ENCODE assay signal across 17 cellular contexts in the genomic region with DNA sequence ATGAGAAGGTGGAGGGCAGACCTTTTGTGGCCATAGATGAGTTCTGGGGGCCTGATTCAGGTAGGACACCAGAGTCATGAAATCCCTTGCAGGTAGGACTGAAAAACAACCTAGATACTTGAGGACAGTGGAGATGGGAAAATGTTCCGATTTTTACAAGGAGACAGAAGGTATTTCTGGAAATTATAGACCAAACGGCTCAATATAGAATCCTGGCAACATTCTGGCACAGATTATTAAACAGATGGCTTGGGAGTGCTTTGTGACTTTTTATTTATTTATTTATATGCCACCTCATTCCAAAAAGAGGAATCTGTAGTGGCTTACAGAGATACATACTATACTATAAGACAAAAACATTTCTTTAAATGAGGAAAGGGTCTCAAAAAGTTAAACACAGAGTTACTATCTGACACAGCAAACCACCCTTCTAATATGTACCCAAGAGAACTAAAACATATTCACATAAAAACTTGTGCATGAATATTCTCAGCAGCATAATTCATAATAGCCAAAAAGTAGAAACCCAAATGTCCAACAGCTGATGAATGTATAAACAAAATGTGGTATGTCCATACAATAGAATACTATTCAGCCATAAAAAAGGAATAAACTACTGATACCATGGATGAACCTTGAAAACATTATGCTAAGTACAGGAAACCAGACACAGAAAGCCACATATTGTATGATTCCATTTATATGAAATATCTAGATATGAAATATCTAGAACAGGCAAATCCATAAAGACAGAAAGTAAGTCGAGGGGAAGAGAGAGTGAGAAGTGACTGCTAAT. TPM values are rescaled to one million over a fixed set of nuclear protein-coding genes. Genes with fewer than 3 reads are reported as not detected.
DNase-seq lines count a peak whose midpoint lies in the region; ATAC-seq lines count a peak whose summit lies in the region.
"Had no signal": no experiment of that assay in that cellular context is flagged by ENCODE, and none has a peak within 500 bp of the region (broad histone marks: within the 10 kb centered on the region; RNA-seq: fewer than 3 reads in every experiment).

No MANE protein-coding gene starts in this region.

- no peak for ATAC-seq in GM18861 (IDR thresholded peaks at IDR 0.05; ENCODE audit: unreplicated experiment)
- ATAC-seq: GM23338 had no signal

- DNase-seq in NCI-H2171 treated with DMSO at 0.1 percent for 48 hours (lab: John Stamatoyannopoulos, UW) (peak; percentile 52), NCI-H2171 (lab: John Stamatoyannopoulos, UW) (no peak), G401 (ENCODE audit: low spot score) (peak; percentile 94), NCI-H446 treated with DMSO at 0.1 percent for 48 hours (lab: John Stamatoyannopoulos, UW) (peak; percentile 44), cerebellum (ENCODE audit: low spot score) (peak; percentile 82), COLO829 (ENCODE audit: low spot score) (no peak), epidermal melanocyte (ENCODE audit: insufficient read length, low spot score) (no peak)
- DNase-seq: AML-193; CD8-positive, alpha-beta memory T cell; DMS153; DMS79 treated with DMSO at 0.1 percent for 48 hours; EL; GDM1; H9; IMR-90 had no signal

- in situ Hi-C loops in G401 (cut with HindIII; ENCODE audit: low sequenced_read_pairs) = no loop called here

RNA-seq across cellular contexts. Expression of a gene that starts 49.7 kb away (rescaled TPM):
- 4.0 and 6.6 TPM in 2 replicates for total RNA-seq in G401 (2014; rRNA removed; shearing (Covaris generic))
- total RNA-seq in cerebellum = 1.00 TPM

Comparison
In these comparisons a context has a peak if more than half of its experiments do, and no peak if none do; other contexts are left out.
1. DNase-seq: peak in NCI-H2171 treated with DMSO at 0.1 percent for 48 hours (single experiment), G401 (single experiment), NCI-H446 treated with DMSO at 0.1 percent for 48 hours (single experiment) and cerebellum (single experiment); none in NCI-H2171 (single experiment), COLO829 (single experiment) and epidermal melanocyte (single experiment).